ENCODE assay signal across 22 cellular contexts in genomic region chr10:122144199-122144598, GRCh38.
A peak's percentile ranks its signal among the peaks of the same experiment; 100 is the strongest.
DNase-seq lines count a peak whose midpoint lies in the region; ATAC-seq and TF ChIP-seq lines count a peak whose summit lies in the region.
"Had no signal": no experiment of that assay in that cellular context is flagged by ENCODE, and none has a peak within 500 bp of the region (broad histone marks: within the 10 kb centered on the region; RNA-seq: fewer than 3 reads in every experiment).

No MANE protein-coding gene starts in this region.

- no peak overlapping the region for H3K4me3 Mint-ChIP-seq in MCF 10A (ENCODE audit: unreplicated experiment)
- H3K4me3 Mint-ChIP-seq: CD4-positive, alpha-beta memory T cell had no signal

- peaks cover 46% of the 10 kb centered on the region for H3K4me1 Mint-ChIP-seq in MCF 10A (ENCODE audit: insufficient read depth, unreplicated experiment)
- H3K4me1 Mint-ChIP-seq: CD4-positive, alpha-beta memory T cell had no signal

- ATAC-seq in gastroesophageal sphincter (no peak), GM18909 (IDR thresholded peaks at IDR 0.05; ENCODE audit: poor library complexity, unreplicated experiment) (no peak)

- CTCF ChIA-PET in MCF 10A (lab: Yijun Ruan, JAX): interaction anchor here (0.7 kb wide), 1 partner anchor 20 kb away, joined by 3 read pairs; no protein-coding TSS in a partner anchor

- TF ChIP-seq POLR2A in breast epithelium (IDR thresholded peaks at IDR 0.05): no peak
- no peak for TF ChIP-seq POLR2A in gastroesophageal sphincter (IDR thresholded peaks at IDR 0.05)
- TF ChIP-seq POLR2A in prostate gland (IDR thresholded peaks at IDR 0.05): no peak
- no peak for TF ChIP-seq POLR2A in tibial nerve (IDR thresholded peaks at IDR 0.05)

- 20 to 42% methylated on average over 1 to 2 of the region's 2 CpGs for WGBS in gastroesophageal sphincter (ENCODE audit: low coverage in 1 of 2), 2 donors
- WGBS in prostate gland: 33% methylated on average over 2 of the region's 2 CpGs
- WGBS in tibial nerve, 2 donors: 43 to 57% methylated on average over 2 of the region's 2 CpGs

- POLR2A ChIA-PET in MCF 10A (lab: Yijun Ruan, JAX): interaction anchor here (0.5 to 0.7 kb wide), 2 partner anchors 8 to 16 kb away, joined by 3 read pairs; no protein-coding TSS in a partner anchor

- H3K27ac ChIP-seq in breast epithelium (no peak overlapping the region), gastroesophageal sphincter (peak overlapping the region in 3 of 4 donors; percentile 85 to 90 (median 86)), prostate gland (peak overlapping the region; percentile 41 to 79), tibial nerve (peak overlapping the region in 3 of 4 donors; percentile 52 to 91 (median 83))
- H3K27ac ChIP-seq: 22Rv1, SJSA1 had no signal

- H3K27me3 ChIP-seq in breast epithelium: no peaks in the 10 kb centered on the region
- no peaks in the 10 kb centered on the region for H3K27me3 ChIP-seq in gastroesophageal sphincter
- H3K27me3 ChIP-seq in prostate gland (replicated peaks; ENCODE audit: insufficient read depth): no peaks in the 10 kb centered on the region
- H3K27me3 ChIP-seq in tibial nerve: no peaks in the 10 kb centered on the region
- H3K27me3 ChIP-seq: BLaER1 treated with 17β-estradiol and CSF1 and Interleukin-3, amounts not matched to agents 10 nM and 100 nM; SJSA1 had no signal

- intact Hi-C loops in MCF 10A (cut with micrococcal nuclease): loop anchor here (10.0 kb wide), 1 partner anchor 121 kb away; no protein-coding TSS in a partner anchor
- intact Hi-C loops in breast epithelium (cut with DNase I; ENCODE audit: low total_unique reads): no loop called here
- intact Hi-C loops in prostate gland (cut with DNase I): loop anchor here (10.0 kb wide), 1 partner anchor 291 kb away; no protein-coding TSS in a partner anchor

- peaks cover 93% of the 10 kb centered on the region for H3K36me3 Mint-ChIP-seq in MCF 10A (ENCODE audit: insufficient read depth, unreplicated experiment)
- H3K36me3 Mint-ChIP-seq: CD4-positive, alpha-beta memory T cell had no signal

- peaks cover 0 to 7% of the 10 kb centered on the region in 2 donors for H3K9me3 ChIP-seq in breast epithelium
- H3K9me3 ChIP-seq in gastroesophageal sphincter: peaks cover 0 to 3% (median 0%) of the 10 kb centered on the region in 3 donors
- no peaks in the 10 kb centered on the region for H3K9me3 ChIP-seq in prostate gland
- peaks cover 0 to 6% (median 0%) of the 10 kb centered on the region in 4 donors for H3K9me3 ChIP-seq in tibial nerve
- H3K9me3 ChIP-seq: SJSA1 had no signal

- peaks cover 6% of the 10 kb centered on the region for H3K9me3 Mint-ChIP-seq in MCF 10A (ENCODE audit: unreplicated experiment)

- no peaks in the 10 kb centered on the region for H3K36me3 ChIP-seq in breast epithelium
- peaks cover 0 to 29% of the 10 kb centered on the region in 2 donors for H3K36me3 ChIP-seq in gastroesophageal sphincter
- no peaks in the 10 kb centered on the region for H3K36me3 ChIP-seq in prostate gland
- H3K36me3 ChIP-seq in tibial nerve: peaks cover 0 to 3% (median 0%) of the 10 kb centered on the region in 3 donors
- H3K36me3 ChIP-seq: BLaER1 treated with 17β-estradiol and CSF1 and Interleukin-3, amounts not matched to agents 10 nM and 100 nM had no signal

- H3K27ac Mint-ChIP-seq in MCF 10A (ENCODE audit: low read depth, unreplicated experiment): no peak overlapping the region
- H3K27ac Mint-ChIP-seq: CD4-positive, alpha-beta memory T cell had no signal

- H3K27me3 Mint-ChIP-seq in MCF 10A (ENCODE audit: insufficient read depth, unreplicated experiment): no peaks in the 10 kb centered on the region

- no peak for TF ChIP-seq CTCF in MCF 10A (IDR thresholded peaks at IDR 0.05; ENCODE audit: unreplicated experiment)
- TF ChIP-seq CTCF in breast epithelium (IDR thresholded peaks at IDR 0.05): no peak
- no peak for TF ChIP-seq CTCF in gastroesophageal sphincter (IDR thresholded peaks at IDR 0.05)
- no peak for TF ChIP-seq CTCF in prostate gland (IDR thresholded peaks at IDR 0.05)
- no peak for TF ChIP-seq CTCF in tibial nerve (IDR thresholded peaks at IDR 0.05)

- DNase-seq in MCF 10A (ENCODE audit: unreplicated experiment) (no peak), breast epithelium (ENCODE audit: low spot score in 2 of 2) (no peak), prostate gland (ENCODE audit: low spot score) (no peak), tibial nerve (ENCODE audit: low spot score in 2 of 2) (no peak), SHP77 (lab: John Stamatoyannopoulos, UW) (no peak)
- DNase-seq in stimulated activated CD4-positive, alpha-beta T cell treated with anti-CD3 and anti-CD28 coated beads, Interleukin-12 subunit alpha, Interleukin-12 subunit beta, amount 100 ng/mL, for 4 hours: no peak
- DNase-seq: Caco-2; CD4-positive, alpha-beta memory T cell; DMS 273 treated with DMSO at 0.1 percent for 48 hours; DMS79 treated with DMSO at 0.1 percent for 48 hours; MM.1S; NCI-H1048; NCI-H1436; NCI-H1930; NCI-H2227 treated with DMSO at 0.1 percent for 48 hours; NCI-H774; NK-92 treated with Interleukin-12 subunit alpha and Interleukin-12 subunit beta, amount 100 ng/mL, for 24 hours had no signal

- H3K4me3 ChIP-seq in breast epithelium: no peak overlapping the region
- no peak overlapping the region for H3K4me3 ChIP-seq in gastroesophageal sphincter
- no peak overlapping the region for H3K4me3 ChIP-seq in prostate gland
- H3K4me3 ChIP-seq in tibial nerve: no peak overlapping the region
- H3K4me3 ChIP-seq: BLaER1 treated with 17β-estradiol and CSF1 and Interleukin-3, amounts not matched to agents 10 nM and 100 nM; SJSA1 had no signal

- no peak for TF ChIP-seq EP300 in gastroesophageal sphincter (IDR thresholded peaks at IDR 0.05)
- TF ChIP-seq EP300 in tibial nerve (IDR thresholded peaks at IDR 0.05): no peak

- BruUV-seq in MCF 10A (replicated peaks; lab: Mats Ljungman, UMichigan): TSS peak; percentile 12

- H3K4me1 ChIP-seq in breast epithelium (peaks cover 0 to 4% of the 10 kb centered on the region in 2 donors), gastroesophageal sphincter (peaks cover 13 to 77% (median 54%) of the 10 kb centered on the region in 3 donors), prostate gland (replicated peaks) (peaks cover 4% of the 10 kb centered on the region), tibial nerve (peaks cover 3 to 80% (median 52%) of the 10 kb centered on the region in 4 donors)
- H3K4me1 ChIP-seq: Caco-2 had no signal

Comparison
In these comparisons a context has a peak if more than half of its experiments do, and no peak if none do; other contexts are left out.
1. H3K27ac ChIP-seq: peak in gastroesophageal sphincter (3 of 4), prostate gland (2 of 2) and tibial nerve (3 of 4); none in breast epithelium (0 of 2).